15 cellular contexts compared by ENCODE assay signal in genomic region chr14:103284574-103285467, GRCh38. TPM values are rescaled to one million over a fixed set of nuclear protein-coding genes. Genes with fewer than 3 reads are reported as not detected.
DNase-seq lines count a peak whose midpoint lies in the region; ATAC-seq and TF ChIP-seq lines count a peak whose summit lies in the region.
"Had no signal": no experiment of that assay in that cellular context is flagged by ENCODE, and none has a peak within 500 bp of the region (broad histone marks: within the 10 kb centered on the region; RNA-seq: fewer than 3 reads in every experiment).

No MANE protein-coding gene starts in this region.

- no peak for TF ChIP-seq EP300 in suprapubic skin (IDR thresholded peaks at IDR 0.05)

- H3F3A ChIP-seq in GM23338 (replicated peaks; ENCODE audit: low read depth): peaks cover 5% of the 10 kb centered on the region; the same call in 1 of the 2 replicates

- ATAC-seq in GM23338: peak; percentile 38
- no peak for ATAC-seq in natural killer cell treated with Interleukin-12 subunit alpha and Interleukin-12 subunit beta and Interleukin-15 and Interleukin-18, amount 100 ng/mL, for 72 hours
- ATAC-seq: body of pancreas, SK-N-SH treated with all-trans-retinoic acid at 6 μM for 48 hours had no signal

- H2AFZ ChIP-seq in GM23338 (no peak overlapping the region), osteoblast (ENCODE audit: low read length) (no peak overlapping the region)

- DNase-seq in GM23338 (ENCODE audit: low spot score): peak; percentile 54
- peak; percentile 24 for DNase-seq in RPMI7951 (ENCODE audit: low read depth)
- peak; percentile 65 for DNase-seq in fibroblast of mammary gland (ENCODE audit: low read depth)
- DNase-seq in osteoblast (ENCODE audit: insufficient read length, low spot score, missing footprints): peak; percentile 88
- no peak for DNase-seq in ureter (ENCODE audit: low spot score)
- DNase-seq in natural killer cell treated with Interleukin-12 subunit alpha and Interleukin-12 subunit beta and Interleukin-15 and Interleukin-18, amount 100 ng/mL, for 72 hours (ENCODE audit: low spot score): no peak
- DNase-seq in suprapubic skin (ENCODE audit: low spot score in 2 of 2): no peak
- no peak for DNase-seq in NCI-H526 (lab: John Stamatoyannopoulos, UW)
- DNase-seq: activated CD8-positive, alpha-beta memory T cell treated with anti-CD3 and anti-CD28 coated beads for 24 hours; activated gamma-delta T cell; body of pancreas; DMS79; kidney glomerular epithelial cell had no signal

- H3K36me3 ChIP-seq in GM23338 (ENCODE audit: insufficient read depth): no peaks in the 10 kb centered on the region
- no peaks in the 10 kb centered on the region for H3K36me3 ChIP-seq in osteoblast (ENCODE audit: insufficient read depth, low read length)
- no peaks in the 10 kb centered on the region for H3K36me3 ChIP-seq in suprapubic skin
- H3K36me3 ChIP-seq: BLaER1 had no signal

- peaks cover 21% of the 10 kb centered on the region for H3K27me3 Mint-ChIP-seq in GM23338 (ENCODE audit: insufficient read depth, low read depth, poor library complexity)
- H3K27me3 Mint-ChIP-seq in natural killer cell treated with Interleukin-12 subunit alpha and Interleukin-12 subunit beta and Interleukin-15 and Interleukin-18, amount 100 ng/mL, for 72 hours: peaks cover 39 to 48% of the 10 kb centered on the region in 2 donors

- H3K4me3 Mint-ChIP-seq in GM23338: 0 out of 3 replicates have a peak overlapping the region, but pooled peaks have one; percentile 0
- no peak overlapping the region for H3K4me3 Mint-ChIP-seq in natural killer cell treated with Interleukin-12 subunit alpha and Interleukin-12 subunit beta and Interleukin-15 and Interleukin-18, amount 100 ng/mL, for 72 hours

- no peaks in the 10 kb centered on the region; the same call in 2 of the 3 replicates for H3K36me3 Mint-ChIP-seq in GM23338 (ENCODE audit: low read depth)
- H3K36me3 Mint-ChIP-seq in natural killer cell treated with Interleukin-12 subunit alpha and Interleukin-12 subunit beta and Interleukin-15 and Interleukin-18, amount 100 ng/mL, for 72 hours: no peaks in the 10 kb centered on the region

- WGBS in suprapubic skin: 64% methylated on average over 9 of the region's 9 CpGs

- no peaks in the 10 kb centered on the region for H3K79me2 ChIP-seq in GM23338 (replicated peaks; ENCODE audit: insufficient read depth)
- no peaks in the 10 kb centered on the region for H3K79me2 ChIP-seq in osteoblast (ENCODE audit: insufficient read depth, low read length)

- H3K27ac Mint-ChIP-seq in GM23338: no peak overlapping the region
- no peak overlapping the region for H3K27ac Mint-ChIP-seq in natural killer cell treated with Interleukin-12 subunit alpha and Interleukin-12 subunit beta and Interleukin-15 and Interleukin-18, amount 100 ng/mL, for 72 hours

- H4K20me1 ChIP-seq in GM23338 (replicated peaks; ENCODE audit: insufficient read depth) (no peaks in the 10 kb centered on the region), osteoblast (ENCODE audit: insufficient read depth, low read length) (no peaks in the 10 kb centered on the region)
- H4K20me1 ChIP-seq: BLaER1 had no signal

- TF ChIP-seq CTCF in GM23338 (conservative IDR thresholded peaks at IDR 0.05; ENCODE audit: low read depth in 2 of 2) (no peak), fibroblast of mammary gland (conservative IDR thresholded peaks at IDR 0.05; ENCODE audit: control insufficient read depth, insufficient read depth, low read depth, low read length) (no peak), osteoblast (IDR thresholded peaks at IDR 0.05; ENCODE audit: extremely low read depth, low read depth, low read length) (no peak), suprapubic skin (IDR thresholded peaks at IDR 0.05) (no peak)

- no peak for TF ChIP-seq POLR2A in suprapubic skin (IDR thresholded peaks at IDR 0.05)

- H3K4me2 ChIP-seq in GM23338 (peak overlapping the region; percentile 42), osteoblast (ENCODE audit: insufficient read depth, low read length) (no peak overlapping the region)
- H3K4me2 ChIP-seq: BLaER1 had no signal

- H3K9me3 ChIP-seq in osteoblast (ENCODE audit: low read depth, low read length) (no peaks in the 10 kb centered on the region), suprapubic skin (no peaks in the 10 kb centered on the region)
- H3K9me3 ChIP-seq: body of pancreas had no signal

- H3K4me1 Mint-ChIP-seq in GM23338: peaks cover 37% of the 10 kb centered on the region
- no peaks in the 10 kb centered on the region for H3K4me1 Mint-ChIP-seq in natural killer cell treated with Interleukin-12 subunit alpha and Interleukin-12 subunit beta and Interleukin-15 and Interleukin-18, amount 100 ng/mL, for 72 hours (ENCODE audit: low read depth in 2 of 2)

- peaks cover 19% of the 10 kb centered on the region for H3K4me1 ChIP-seq in GM23338 (ENCODE audit: insufficient read depth)
- no peaks in the 10 kb centered on the region for H3K4me1 ChIP-seq in osteoblast (ENCODE audit: insufficient read depth, low read length)
- H3K4me1 ChIP-seq in suprapubic skin: no peaks in the 10 kb centered on the region
- H3K4me1 ChIP-seq: BLaER1, body of pancreas had no signal

- H3K27ac ChIP-seq in GM23338 (ENCODE audit: low read depth) (no peak overlapping the region), osteoblast (ENCODE audit: low read depth, low read length) (no peak overlapping the region), suprapubic skin (no peak overlapping the region)
- H3K27ac ChIP-seq: BLaER1, body of pancreas had no signal

- peaks cover 10% of the 10 kb centered on the region for H3K9me3 Mint-ChIP-seq in GM23338
- H3K9me3 Mint-ChIP-seq in natural killer cell treated with Interleukin-12 subunit alpha and Interleukin-12 subunit beta and Interleukin-15 and Interleukin-18, amount 100 ng/mL, for 72 hours: no peaks in the 10 kb centered on the region

- 0 out of 2 replicates have a peak overlapping the region, but pooled peaks have one; percentile 10 for H3K4me3 ChIP-seq in GM23338
- no peak overlapping the region for H3K4me3 ChIP-seq in fibroblast of mammary gland (ENCODE audit: control insufficient read depth, low read depth, low read length)
- no peak overlapping the region for H3K4me3 ChIP-seq in osteoblast (ENCODE audit: insufficient read depth, low read length)
- no peak overlapping the region for H3K4me3 ChIP-seq in suprapubic skin
- H3K4me3 ChIP-seq: BLaER1, body of pancreas had no signal

- peaks cover 11% of the 10 kb centered on the region for H3K27me3 ChIP-seq in GM23338 (ENCODE audit: insufficient read depth)
- peaks cover 38% of the 10 kb centered on the region for H3K27me3 ChIP-seq in osteoblast (ENCODE audit: insufficient read depth, low read length)
- H3K27me3 ChIP-seq in suprapubic skin: peaks cover 8% of the 10 kb centered on the region
- H3K27me3 ChIP-seq: BLaER1, body of pancreas had no signal

- H3K9me2 ChIP-seq in GM23338 (ENCODE audit: insufficient read depth): no peaks in the 10 kb centered on the region

TF ChIP-seq in GM23338, 12 proteins besides CTCF, POLR2A, EP300 and RAD21 (continues in another document):
- TF ChIP-seq STAT1 (IDR thresholded peaks at IDR 0.05; ENCODE audit: unreplicated experiment) (no peak), POLR2AphosphoS5 (IDR thresholded peaks at IDR 0.05; ENCODE audit: low read depth) (no peak), ZNF114 (CRISPR knock-in tag; IDR thresholded peaks at IDR 0.05) (no peak), ETS1 (IDR thresholded peaks at IDR 0.05) (no peak), REST (IDR thresholded peaks at IDR 0.05; ENCODE audit: unreplicated experiment) (no peak), JUNB (IDR thresholded peaks at IDR 0.05; ENCODE audit: unreplicated experiment) (no peak), EZH2 (IDR thresholded peaks at IDR 0.05; ENCODE audit: low read depth, unreplicated experiment) (no peak), NANOG (IDR thresholded peaks at IDR 0.05; ENCODE audit: borderline replicate concordance) (no peak)

RNA-seq across cellular contexts. Expression of gene EIF5, which starts 49.2 kb away (rescaled TPM):
- total RNA-seq in GM23338 (2014; rRNA removed; shearing (Covaris generic)): 177 and 194 TPM in 2 replicates
- 476 and 634 TPM in 2 replicates for polyA plus RNA-seq in GM23338 (2016; fragmentation: Nextera tagmentation; extraction: Ambion mirVana)
- 103 and 123 TPM in 2 replicates for total RNA-seq in RPMI7951 (2014; rRNA removed; shearing (Covaris generic))
- total RNA-seq in osteoblast (197 and 221 TPM in 2 replicates), ureter (194 TPM), suprapubic skin (100 to 1,000 TPM; 167 to 241 (median 194) TPM)
- 100 to 1,000 TPM; 246 to 316 TPM for total RNA-seq in natural killer cell treated with Interleukin-12 subunit alpha and Interleukin-12 subunit beta and Interleukin-15 and Interleukin-18, amount 100 ng/mL, for 72 hours

Comparison
In these comparisons a context has a peak if more than half of its experiments do, and no peak if none do; other contexts are left out.
1. DNase-seq: peak in GM23338 (single experiment), RPMI7951 (single experiment), fibroblast of mammary gland (single experiment) and osteoblast (single experiment); none in ureter (single experiment), natural killer cell treated with Interleukin-12 subunit alpha and Interleukin-12 subunit beta and Interleukin-15 and Interleukin-18, amount 100 ng/mL, for 72 hours (single experiment), suprapubic skin (0 of 2) and NCI-H526 (0 of 2).